ENCODE assay signal across 8 cellular contexts in the genomic region with DNA sequence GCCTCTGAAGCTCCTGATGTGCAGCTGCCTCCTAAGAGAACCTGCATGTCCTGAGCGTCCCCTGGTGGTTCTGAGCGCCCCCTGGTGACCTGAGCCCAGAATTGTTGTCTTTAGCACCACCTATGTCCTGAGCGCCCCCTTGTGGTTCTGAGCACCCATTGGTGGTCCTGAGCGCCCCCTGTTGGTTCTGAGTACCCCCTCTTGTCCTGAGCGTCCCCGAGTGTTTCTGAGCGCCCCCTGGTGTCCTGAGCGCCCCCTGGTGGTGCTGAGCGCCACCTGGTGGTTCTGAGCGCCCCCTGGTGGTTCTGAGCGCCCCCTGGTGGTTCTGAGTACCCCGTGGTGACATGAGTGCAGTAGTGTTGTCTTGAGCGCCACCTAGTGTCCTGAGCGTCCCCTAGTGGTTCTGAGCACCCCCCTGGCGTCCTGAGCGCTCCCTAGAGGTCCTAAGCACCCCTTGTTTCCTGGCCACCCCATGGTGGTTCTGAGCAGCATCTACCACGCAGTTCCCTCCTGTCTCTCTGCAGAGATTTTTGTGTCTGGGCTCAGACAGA.
A peak's percentile ranks its signal among the peaks of the same experiment; 100 is the strongest.
DNase-seq lines count a peak whose midpoint lies in the region; ATAC-seq, FAIRE-seq and TF ChIP-seq lines count a peak whose summit lies in the region.

No MANE protein-coding gene starts in this region.

- peaks cover 93% of the 10 kb centered on the region for H3K9me3 ChIP-seq in endodermal cell (ENCODE audit: control insufficient read depth, low read length)

- POLR2A ChIA-PET in activated CD4-positive, alpha-beta T cell treated with anti-CD3 and anti-CD28 coated beads, Interleukin-2, amount 10 ng/mL, durations not matched to agents 7 days and 5 days (lab: Charles Lee) = no interaction called here

- H3K4me1 Mint-ChIP-seq in activated CD4-positive, alpha-beta T cell treated with anti-CD3 and anti-CD28 coated beads, Interleukin-2, amount 10 ng/mL, durations not matched to agents 7 days and 5 days = no peaks in the 10 kb centered on the region
- H3K4me1 Mint-ChIP-seq in endodermal cell = no peaks in the 10 kb centered on the region

- DNase-seq in ELF-1 (ENCODE audit: low read depth, low spot score) = peak; percentile 70
- DNase-seq in activated CD4-positive, alpha-beta T cell treated with anti-CD3 and anti-CD28 coated beads, Interleukin-2, amount 10 ng/mL, durations not matched to agents 7 days and 5 days = peak; percentile 88
- peak; percentile 75 for DNase-seq in endodermal cell
- peak; percentile 98 for DNase-seq in stimulated activated CD4-positive, alpha-beta T cell treated with anti-CD3 and anti-CD28 coated beads, Interleukin-15, amount 100 ng/mL, for 24 hours
- no peak for DNase-seq in urothelium cell line (ENCODE audit: low spot score)
- no peak for DNase-seq in medulla oblongata (ENCODE audit: extremely low spot score)

- H3K27me3 Mint-ChIP-seq in activated CD4-positive, alpha-beta T cell treated with anti-CD3 and anti-CD28 coated beads, Interleukin-2, amount 10 ng/mL, durations not matched to agents 7 days and 5 days = peaks cover 50% of the 10 kb centered on the region
- no peaks in the 10 kb centered on the region for H3K27me3 Mint-ChIP-seq in endodermal cell (ENCODE audit: insufficient read depth)

- WGBS in endodermal cell (ENCODE audit: insufficient coverage in 1 of 2, insufficient read length in 1 of 2), 2 experiments = 49 to 61% methylated on average over 8 to 17 of the region's 17 CpGs

- no peaks in the 10 kb centered on the region for H3K27me3 ChIP-seq in endodermal cell (ENCODE audit: control insufficient read depth, insufficient read depth, low read length, poor library complexity, severe bottlenecking)

- peaks cover 4% of the 10 kb centered on the region for H3K9me3 Mint-ChIP-seq in activated CD4-positive, alpha-beta T cell treated with anti-CD3 and anti-CD28 coated beads, Interleukin-2, amount 10 ng/mL, durations not matched to agents 7 days and 5 days
- H3K9me3 Mint-ChIP-seq in endodermal cell = peaks cover 88% of the 10 kb centered on the region

- no peak for TF ChIP-seq EP300 in Ishikawa (IDR thresholded peaks at IDR 0.05; ENCODE audit: borderline replicate concordance)

- peak overlapping the region; percentile 43 for H3K4me3 ChIP-seq in endodermal cell (ENCODE audit: low read length)

- H3K36me3 ChIP-seq in endodermal cell (ENCODE audit: control insufficient read depth, insufficient read depth, low read length) = no peaks in the 10 kb centered on the region

- H3K27ac Mint-ChIP-seq in activated CD4-positive, alpha-beta T cell treated with anti-CD3 and anti-CD28 coated beads, Interleukin-2, amount 10 ng/mL, durations not matched to agents 7 days and 5 days = peak overlapping the region; percentile 61
- H3K27ac Mint-ChIP-seq in endodermal cell = no peak overlapping the region

- peak; percentile 64 for TF ChIP-seq CTCF in endodermal cell (conservative IDR thresholded peaks at IDR 0.05)

- no peak overlapping the region for H3K27ac ChIP-seq in endodermal cell (ENCODE audit: low read depth, low read length)

- H3K36me3 Mint-ChIP-seq in activated CD4-positive, alpha-beta T cell treated with anti-CD3 and anti-CD28 coated beads, Interleukin-2, amount 10 ng/mL, durations not matched to agents 7 days and 5 days (ENCODE audit: low read depth) = no peaks in the 10 kb centered on the region
- H3K36me3 Mint-ChIP-seq in endodermal cell (ENCODE audit: low read depth) = peaks cover 4% of the 10 kb centered on the region

- CTCF ChIA-PET in activated CD4-positive, alpha-beta T cell treated with anti-CD3 and anti-CD28 coated beads, Interleukin-2, amount 10 ng/mL, durations not matched to agents 7 days and 5 days (lab: Charles Lee) = interaction anchor here (0.6 to 2.7 kb wide), 49 partner anchors 9 to 1556 kb away, joined by 3 to 26 read pairs (median 5); partner anchors contain the start of gene SIVA1

- H3K9ac ChIP-seq in endodermal cell (ENCODE audit: extremely low read depth, low read length, poor library complexity, severe bottlenecking) = no peak overlapping the region

- H3K4me1 ChIP-seq in endodermal cell (ENCODE audit: control insufficient read depth, insufficient read depth, low read length) = no peaks in the 10 kb centered on the region

- FAIRE-seq in urothelium cell line (lab: Jason Lieb, UNC) = no peak

- peak; percentile 80 for ATAC-seq in GM21423 (IDR thresholded peaks at IDR 0.05; ENCODE audit: unreplicated experiment)

- TF ChIP-seq RAD21 in Ishikawa (IDR thresholded peaks at IDR 0.05; ENCODE audit: low read depth) = no peak

- peak overlapping the region; percentile 43 for H3K4me3 Mint-ChIP-seq in activated CD4-positive, alpha-beta T cell treated with anti-CD3 and anti-CD28 coated beads, Interleukin-2, amount 10 ng/mL, durations not matched to agents 7 days and 5 days
- no peak overlapping the region for H3K4me3 Mint-ChIP-seq in endodermal cell

TF ChIP-seq in Ishikawa, 13 proteins besides CTCF, POLR2A, EP300 and RAD21:
- TF ChIP-seq CEBPB (IDR thresholded peaks at IDR 0.05) (no peak), TCF12 (IDR thresholded peaks at IDR 0.05; ENCODE audit: low read depth) (0 out of 2 replicates have a peak, but pooled peaks have one; percentile 27)

Comparison
In these comparisons a context has a peak if more than half of its experiments do, and no peak if none do; other contexts are left out.
1. DNase-seq: peak in ELF-1 (single experiment), activated CD4-positive, alpha-beta T cell treated with anti-CD3 and anti-CD28 coated beads, Interleukin-2, amount 10 ng/mL, durations not matched to agents 7 days and 5 days (single experiment), endodermal cell (single experiment) and stimulated activated CD4-positive, alpha-beta T cell treated with anti-CD3 and anti-CD28 coated beads, Interleukin-15, amount 100 ng/mL, for 24 hours (single experiment); none in urothelium cell line (single experiment) and medulla oblongata (single experiment).